ENCODE assay signal across 1 cellular context in genomic region chr5:31638748-31639418, GRCh38.
TF ChIP-seq lines count a peak whose summit lies in the region.

PDZD2 (plus strand) TSS chr5:31639131.

TF ChIP-seq in K562, 482 proteins besides CTCF, POLR2A, EP300 and RAD21 (continued from another document):
- TF ChIP-seq HBP1 (CRISPR knock-in tag; IDR thresholded peaks at IDR 0.05) (no peak), RBBP5 (IDR thresholded peaks at IDR 0.05; ENCODE audit: borderline replicate concordance, insufficient read depth, low read length, poor library complexity, severe bottlenecking) (peak; percentile 35), YY1 (IDR thresholded peaks at IDR 0.05; ENCODE audit: borderline replicate concordance in 1 of 3, control insufficient read depth in 1 of 3, extremely low read depth in 1 of 3, insufficient read depth in 3 of 3, insufficient read length in 1 of 3, insufficient replicate concordance in 2 of 3, low read depth in 1 of 3, low read length in 2 of 3) (peak in 2 of 3 experiments; percentile 40 to 74), ZBTB7A (IDR thresholded peaks at IDR 0.05; ENCODE audit: borderline replicate concordance, control insufficient read depth, low read depth, low read length) (peak; percentile 39; the same call in 1 of the 2 replicates), ZNF253 (CRISPR knock-in tag; conservative IDR thresholded peaks at IDR 0.05) (no peak), RB1 (IDR thresholded peaks at IDR 0.05; ENCODE audit: low read depth) (peak; percentile 78), TEAD1 (CRISPR knock-in tag; IDR thresholded peaks at IDR 0.05) (peak; percentile 25 to 41; a peak in 1 of 4 replicates), IRF9 (tag; IDR thresholded peaks at IDR 0.05) (no peak), RCOR1 (IDR thresholded peaks at IDR 0.05; ENCODE audit: borderline replicate concordance in 1 of 2, low read depth in 2 of 2, low read length in 2 of 2) (peak in 1 of 2 experiments; percentile 43; a peak in 1 of 4 replicates), MEIS2 (IDR thresholded peaks at IDR 0.05; ENCODE audit: partially characterized antibody) (peak; percentile 1), CGGBP1 (CRISPR knock-in tag; IDR thresholded peaks at IDR 0.05) (no peak), VEZF1 (CRISPR knock-in tag; IDR thresholded peaks at IDR 0.05) (peak; percentile 80), HCFC1 (IDR thresholded peaks at IDR 0.05; ENCODE audit: low read depth, low read length) (no peak), CBX8 (IDR thresholded peaks at IDR 0.05; ENCODE audit: borderline replicate concordance, extremely low read depth, low read depth, low read length, poor library complexity, severe bottlenecking) (no peak), MBD1 (CRISPR knock-in tag; IDR thresholded peaks at IDR 0.05) (no peak), MXI1 (IDR thresholded peaks at IDR 0.05; ENCODE audit: low read depth, low read length) (no peak), SMC3 (conservative IDR thresholded peaks at IDR 0.05; ENCODE audit: insufficient read depth, low read depth, low read length) (0 out of 2 replicates have a peak, but pooled peaks have one; percentile 7), SMAD4 (CRISPR knock-in tag; conservative IDR thresholded peaks at IDR 0.05) (peak; percentile 76), HMBOX1 (IDR thresholded peaks at IDR 0.05) (no peak), NEUROD1 (IDR thresholded peaks at IDR 0.05; ENCODE audit: borderline replicate concordance, low read depth, low read length, partially characterized antibody) (no peak), ZNF408 (CRISPR knock-in tag; IDR thresholded peaks at IDR 0.05; ENCODE audit: low read depth) (no peak), HDAC1 (IDR thresholded peaks at IDR 0.05) (0 out of 4 replicates have a peak, but pooled peaks of 1 of the 2 experiments have one; percentile 18), SIN3B (IDR thresholded peaks at IDR 0.05; ENCODE audit: low read depth) (peak; percentile 46; the same call in 1 of the 2 replicates), EGR1 (conservative IDR thresholded peaks at IDR 0.05) (0 out of 2 replicates have a peak, but pooled peaks have one; percentile 23), GATAD2B (IDR thresholded peaks at IDR 0.05; ENCODE audit: borderline replicate concordance) (peak; percentile 86), TBP (optimal IDR thresholded peaks at IDR 0.05; ENCODE audit: low read depth, low read length) (peak; percentile 28), TAF7 (tag; IDR thresholded peaks at IDR 0.05) (no peak), NRF1 (conservative IDR thresholded peaks at IDR 0.05 in 1 of 2, IDR thresholded peaks at IDR 0.05 in 1 of 2) (peak; percentile 72 to 75), CCNT2 (IDR thresholded peaks at IDR 0.05; ENCODE audit: borderline replicate concordance, extremely low read depth, insufficient read length, low read depth, low read length) (no peak), ZNF324 (CRISPR knock-in tag; IDR thresholded peaks at IDR 0.05) (peak; percentile 14; the same call in 1 of the 2 replicates), NR0B1 (IDR thresholded peaks at IDR 0.05; ENCODE audit: partially characterized antibody) (no peak), NONO (IDR thresholded peaks at IDR 0.05; ENCODE audit: low read depth in 2 of 2, low read length in 1 of 2) (peak in 1 of 2 experiments; percentile 61; a peak in 1 of 4 replicates), CXXC5 (CRISPR knock-in tag; IDR thresholded peaks at IDR 0.05) (peak; percentile 71)
